10 cellular contexts compared by ENCODE assay signal in the genomic region with DNA sequence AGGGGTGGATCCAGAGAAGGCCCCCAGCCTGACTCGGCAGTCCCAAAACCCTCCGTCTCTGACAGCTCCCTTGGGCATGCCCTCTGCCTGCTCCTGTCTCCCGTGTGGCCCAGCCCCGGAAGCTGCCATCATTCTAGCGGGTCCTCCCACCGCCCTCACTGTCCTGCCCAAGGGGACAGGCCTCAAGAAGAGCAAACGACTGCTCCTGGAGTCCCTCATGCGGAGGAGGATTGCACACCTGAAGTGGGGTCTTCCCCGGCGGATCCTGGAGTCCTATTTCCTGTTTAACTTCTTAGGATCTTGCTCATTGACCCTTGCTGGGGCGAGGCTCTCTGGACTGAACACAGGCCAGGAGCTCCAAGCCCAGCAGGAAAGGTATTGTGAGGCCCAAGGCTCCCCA. TPM values are rescaled to one million over a fixed set of nuclear protein-coding genes. Genes with fewer than 3 reads are reported as not detected.
A peak's percentile ranks its signal among the peaks of the same experiment; 100 is the strongest.
DNase-seq lines count a peak whose midpoint lies in the region; ATAC-seq and TF ChIP-seq lines count a peak whose summit lies in the region.
"Had no signal": no experiment of that assay in that cellular context is flagged by ENCODE, and none has a peak within 500 bp of the region (broad histone marks: within the 10 kb centered on the region; RNA-seq: fewer than 3 reads in every experiment).

No MANE protein-coding gene starts in this region.

- peaks cover 4% of the 10 kb centered on the region for H3K36me3 Mint-ChIP-seq in activated T-helper 17 cell treated with anti-CD3 and anti-CD28 coated beads, Interleukin-2, amount 50 U/mL, for 72 hours (ENCODE audit: low read depth)

- DNase-seq in left ventricle myocardium inferior (no peak), cardiac septum (ENCODE audit: low spot score) (no peak), mesendoderm (no peak), upper lobe of left lung (peak in 1 of 2 donors; percentile 41), AML-193 (lab: John Stamatoyannopoulos, UW) (no peak), GM20000 (ENCODE audit: low spot score) (no peak), tibial nerve (ENCODE audit: low spot score in 2 of 2) (no peak)
- DNase-seq: SIG-M5 had no signal

- H3K36me3 ChIP-seq in left ventricle myocardium inferior: peaks cover 9% of the 10 kb centered on the region
- H3K36me3 ChIP-seq in mesendoderm (ENCODE audit: control insufficient read depth, insufficient read depth, low read length): no peaks in the 10 kb centered on the region
- peaks cover 0 to 10% (median 7%) of the 10 kb centered on the region in 4 donors for H3K36me3 ChIP-seq in upper lobe of left lung
- peaks cover 5 to 14% (median 8%) of the 10 kb centered on the region in 3 donors for H3K36me3 ChIP-seq in tibial nerve
- H3K36me3 ChIP-seq: ovary had no signal

- TF ChIP-seq CTCF in left ventricle myocardium inferior (IDR thresholded peaks at IDR 0.05; ENCODE audit: borderline replicate concordance) (no peak), upper lobe of left lung (IDR thresholded peaks at IDR 0.05) (no peak), GM20000 (IDR thresholded peaks at IDR 0.05; ENCODE audit: extremely low read depth, missing control alignments) (no peak), tibial nerve (IDR thresholded peaks at IDR 0.05) (no peak)

- no peak overlapping the region for H2AK5ac ChIP-seq in mesendoderm (ENCODE audit: low read length)

- H3K4me3 ChIP-seq in left ventricle myocardium inferior (peak overlapping the region; percentile 54), mesendoderm (ENCODE audit: low read length) (no peak overlapping the region), upper lobe of left lung (peak overlapping the region in 1 of 4 donors; percentile 36), tibial nerve (no peak overlapping the region)

- H3K27me3 Mint-ChIP-seq in activated T-helper 17 cell treated with anti-CD3 and anti-CD28 coated beads, Interleukin-2, amount 50 U/mL, for 72 hours: no peaks in the 10 kb centered on the region

- no peaks in the 10 kb centered on the region for H3K79me2 ChIP-seq in mesendoderm (ENCODE audit: control insufficient read depth, insufficient read depth, low read length)

- no peaks in the 10 kb centered on the region for H3K9me3 Mint-ChIP-seq in activated T-helper 17 cell treated with anti-CD3 and anti-CD28 coated beads, Interleukin-2, amount 50 U/mL, for 72 hours

- peaks cover 9% of the 10 kb centered on the region for H3K4me1 Mint-ChIP-seq in activated T-helper 17 cell treated with anti-CD3 and anti-CD28 coated beads, Interleukin-2, amount 50 U/mL, for 72 hours

- H3K56ac ChIP-seq in mesendoderm (ENCODE audit: low read length): peak overlapping the region; percentile 52

- TF ChIP-seq POLR2A in upper lobe of left lung (IDR thresholded peaks at IDR 0.05) (no peak), tibial nerve (IDR thresholded peaks at IDR 0.05) (no peak)

- H2BK15ac ChIP-seq in mesendoderm (replicated peaks; ENCODE audit: low read depth): no peak overlapping the region

- H4K5ac ChIP-seq in mesendoderm (ENCODE audit: low read length): peak overlapping the region; percentile 26

- TF ChIP-seq EP300 in upper lobe of left lung (IDR thresholded peaks at IDR 0.05) (no peak), tibial nerve (IDR thresholded peaks at IDR 0.05) (no peak)

- peak overlapping the region; percentile 49 for H3K4me3 Mint-ChIP-seq in activated T-helper 17 cell treated with anti-CD3 and anti-CD28 coated beads, Interleukin-2, amount 50 U/mL, for 72 hours

- H4K8ac ChIP-seq in mesendoderm (ENCODE audit: low read depth, low read length): no peak overlapping the region

- H3K27ac Mint-ChIP-seq in activated T-helper 17 cell treated with anti-CD3 and anti-CD28 coated beads, Interleukin-2, amount 50 U/mL, for 72 hours: no peak overlapping the region

- peak; percentile 18 for ATAC-seq in activated T-helper 17 cell treated with anti-CD3 and anti-CD28 coated beads, Interleukin-2, amount 50 U/mL, for 72 hours (replicated peaks)
- ATAC-seq in upper lobe of left lung (ENCODE audit: low FRiP score in 2 of 2): no peak

- no peak overlapping the region for H3K23ac ChIP-seq in mesendoderm (ENCODE audit: low read length)

- H3K4me1 ChIP-seq in left ventricle myocardium inferior (peaks cover 23% of the 10 kb centered on the region), mesendoderm (ENCODE audit: control insufficient read depth, low read depth, low read length) (no peaks in the 10 kb centered on the region), upper lobe of left lung (peaks cover 14 to 19% (median 18%) of the 10 kb centered on the region in 4 donors), tibial nerve (peaks cover 0 to 23% (median 8%) of the 10 kb centered on the region in 4 donors)

- H3K9ac ChIP-seq in mesendoderm (ENCODE audit: low read length): no peak overlapping the region

- H2BK120ac ChIP-seq in mesendoderm (ENCODE audit: low read depth, low read length): no peak overlapping the region

- no peak overlapping the region for H3K18ac ChIP-seq in mesendoderm (ENCODE audit: low read length)

- H3K4ac ChIP-seq in mesendoderm (ENCODE audit: low read depth, low read length): no peak overlapping the region

- no CpG with 5 or more reads among the region's 11 CpGs for WGBS in mesendoderm (ENCODE audit: extremely low coverage, insufficient coverage, low lambda C conversion rate)
- WGBS in upper lobe of left lung, 2 donors: 79% methylated on average over 9 of the region's 11 CpGs; no CpG with 5 or more reads in 1 of the 2 donors
- WGBS in tibial nerve, 2 donors: 41 to 50% methylated on average over 11 of the region's 11 CpGs

- no peak overlapping the region for H2BK5ac ChIP-seq in mesendoderm (ENCODE audit: low read length)

- H3K79me1 ChIP-seq in mesendoderm (ENCODE audit: low read length): no peaks in the 10 kb centered on the region

- no peak overlapping the region for H3K4me2 ChIP-seq in mesendoderm (ENCODE audit: low read length)

- no peaks in the 10 kb centered on the region for H3K9me3 ChIP-seq in left ventricle myocardium inferior (replicated peaks)
- H3K9me3 ChIP-seq in upper lobe of left lung: no peaks in the 10 kb centered on the region
- no peaks in the 10 kb centered on the region for H3K9me3 ChIP-seq in tibial nerve
- H3K9me3 ChIP-seq: ovary had no signal

- peak overlapping the region; percentile 73 for H3K27ac ChIP-seq in left ventricle myocardium inferior (replicated peaks)
- no peak overlapping the region for H3K27ac ChIP-seq in mesendoderm (ENCODE audit: low read depth, low read length)
- H3K27ac ChIP-seq in upper lobe of left lung: peak overlapping the region in 3 of 4 donors; percentile 15 to 70 (median 47)
- peak overlapping the region in 1 of 4 donors; percentile 73 for H3K27ac ChIP-seq in tibial nerve
- H3K27ac ChIP-seq: ovary had no signal

- intact Hi-C loops in left ventricle myocardium inferior (cut with micrococcal nuclease) (loop anchor here (5.0 kb wide), 1 partner anchor 246 kb away; no protein-coding TSS in a partner anchor), cardiac septum (cut with DNase I) (loop anchor here (1.0 to 2.0 kb wide), 2 partner anchors 30 to 245 kb away; no protein-coding TSS in a partner anchor)

- H3K27me3 ChIP-seq in left ventricle myocardium inferior (ENCODE audit: low read depth) (no peaks in the 10 kb centered on the region), mesendoderm (ENCODE audit: insufficient read depth, low read length, poor library complexity) (no peaks in the 10 kb centered on the region), upper lobe of left lung (no peaks in the 10 kb centered on the region), tibial nerve (no peaks in the 10 kb centered on the region)
- H3K27me3 ChIP-seq: ovary had no signal

RNA-seq across cellular contexts. Expression of gene MEI1, which starts 2.6 kb away (rescaled TPM):
- 0.74 TPM for total RNA-seq in left ventricle myocardium inferior
- 0.40 TPM for total RNA-seq in cardiac septum
- total RNA-seq in activated T-helper 17 cell treated with anti-CD3 and anti-CD28 coated beads, Interleukin-2, amount 50 U/mL, for 72 hours: 10 to 100 TPM; 39.8 to 40.1 TPM
- polyA plus RNA-seq in mesendoderm (2013, experiment 1 of 2): 0.38 TPM
- polyA plus RNA-seq in mesendoderm (2013, experiment 2 of 2): 0.31 TPM
- 10 to 100 TPM in 2 of 6 donors, 1 to 10 TPM in 3, under 1 TPM in 1; 0.89 to 20.7 (median 5.7) TPM for total RNA-seq in upper lobe of left lung
- 1 to 10 TPM in 1 of 4 donors, under 1 TPM in 2, not detected in 1; under 0.01 to 1.8 (median 0.44) TPM for total RNA-seq in tibial nerve

RNA-seq across cellular contexts. Expression of gene SNU13, which starts 8.0 kb away (rescaled TPM):
- 197 TPM for total RNA-seq in left ventricle myocardium inferior
- 149 TPM for total RNA-seq in cardiac septum
- 100 to 1,000 TPM; 175 to 256 TPM for total RNA-seq in activated T-helper 17 cell treated with anti-CD3 and anti-CD28 coated beads, Interleukin-2, amount 50 U/mL, for 72 hours
- polyA plus RNA-seq in mesendoderm (2013, experiment 1 of 2): 197 TPM
- 198 TPM for polyA plus RNA-seq in mesendoderm (2013, experiment 2 of 2)
- total RNA-seq in upper lobe of left lung: 100 to 1,000 TPM in 3 of 6 donors, 10 to 100 TPM in 3; 40.9 to 124 (median 92.0) TPM
- total RNA-seq in tibial nerve: 100 to 1,000 TPM in 1 of 4 donors, 10 to 100 TPM in 3; 66.3 to 104 (median 90.6) TPM
